Comparison of ENCODE assay signal across 8 cellular contexts in genomic region chr6:151388997-151389639, GRCh38. TPM values are rescaled to one million over a fixed set of nuclear protein-coding genes. Genes with fewer than 3 reads are reported as not detected.
DNase-seq lines count a peak whose midpoint lies in the region; ATAC-seq, FAIRE-seq and TF ChIP-seq lines count a peak whose summit lies in the region.

No MANE protein-coding gene starts in this region.

- H4K20me1 ChIP-seq in keratinocyte (ENCODE audit: control insufficient read depth, extremely low read depth, insufficient read depth, low read length) = no peaks in the 10 kb centered on the region

- dilution Hi-C loops in keratinocyte (cut with MboI; ENCODE audit: extremely low pct_ligation_motif_present, low sequenced_read_pairs) = no loop called here

- peak; percentile 43 for FAIRE-seq in keratinocyte (lab: Jason Lieb, UNC)

- H3K9ac ChIP-seq in keratinocyte (ENCODE audit: control insufficient read depth, extremely low read depth, insufficient read depth, low read length) (peak overlapping the region; percentile 95), subcutaneous abdominal adipose tissue (ENCODE audit: low read length in 5 of 5) (peak overlapping the region; percentile 21 to 89 (median 86))

- H3K36me3 Mint-ChIP-seq in activated T-helper 2 cell treated with anti-CD3 and anti-CD28 coated beads, Interferon-gamma antibody, Interleukin-2, Interleukin-4, amounts not matched to agents 10 μg/mL and 5 μg/mL and 100 μg/mL, durations not matched to agents 14 hours and 24 hours and 36 hours (ENCODE audit: low read depth) = peaks cover 32% of the 10 kb centered on the region

- peak overlapping the region; percentile 43 for H2AFZ ChIP-seq in keratinocyte (ENCODE audit: control insufficient read depth, low read length)

- peak overlapping the region; percentile 95 for H3K4me3 Mint-ChIP-seq in activated T-helper 2 cell treated with anti-CD3 and anti-CD28 coated beads, Interferon-gamma antibody, Interleukin-2, Interleukin-4, amounts not matched to agents 10 μg/mL and 5 μg/mL and 100 μg/mL, durations not matched to agents 14 hours and 24 hours and 36 hours (ENCODE audit: low read depth)

- no peaks in the 10 kb centered on the region for H3K27me3 ChIP-seq in heart right ventricle
- no peaks in the 10 kb centered on the region for H3K27me3 ChIP-seq in keratinocyte (ENCODE audit: control insufficient read depth, extremely low read depth, insufficient read depth, low read length)
- H3K27me3 ChIP-seq in subcutaneous abdominal adipose tissue (ENCODE audit: control insufficient read depth in 5 of 5, insufficient read depth in 4 of 5, low read length in 5 of 5) = no peaks in the 10 kb centered on the region

- H3K36me3 ChIP-seq in heart right ventricle (peaks cover 0 to 17% (median 0%) of the 10 kb centered on the region in 9 donors), keratinocyte (ENCODE audit: control insufficient read depth in 2 of 2, extremely low read depth in 1 of 2, insufficient read depth in 2 of 2, low read length in 2 of 2) (peaks cover 0 to 2% of the 10 kb centered on the region in 2 experiments), subcutaneous abdominal adipose tissue (ENCODE audit: control insufficient read depth in 5 of 5, insufficient read depth in 5 of 5, low read length in 5 of 5) (no peaks in the 10 kb centered on the region)

- peaks cover 54% of the 10 kb centered on the region for H3K4me1 Mint-ChIP-seq in activated T-helper 2 cell treated with anti-CD3 and anti-CD28 coated beads, Interferon-gamma antibody, Interleukin-2, Interleukin-4, amounts not matched to agents 10 μg/mL and 5 μg/mL and 100 μg/mL, durations not matched to agents 14 hours and 24 hours and 36 hours (ENCODE audit: low read depth)

- no peaks in the 10 kb centered on the region for H3K9me3 Mint-ChIP-seq in activated T-helper 2 cell treated with anti-CD3 and anti-CD28 coated beads, Interferon-gamma antibody, Interleukin-2, Interleukin-4, amounts not matched to agents 10 μg/mL and 5 μg/mL and 100 μg/mL, durations not matched to agents 14 hours and 24 hours and 36 hours

- peak in 2 of 8 donors; percentile 1 to 3 for ATAC-seq in heart right ventricle
- ATAC-seq in left ventricle myocardium superior = no peak
- ATAC-seq in HG02981 (IDR thresholded peaks at IDR 0.05; ENCODE audit: unreplicated experiment) = no peak
- ATAC-seq in left colon = no peak

- H3K27ac ChIP-seq in heart right ventricle (peak overlapping the region; percentile 94 to 100 (median 100)), keratinocyte (ENCODE audit: control insufficient read depth, insufficient read depth, low read length) (peak overlapping the region; percentile 93), subcutaneous abdominal adipose tissue (ENCODE audit: low read depth, low read length) (peak overlapping the region; percentile 97)

- intact Hi-C loops in heart right ventricle (cut with DNase I) = no loop called here
- intact Hi-C loops in left ventricle myocardium superior (cut with micrococcal nuclease) = no loop called here
- intact Hi-C loops in activated T-helper 2 cell treated with anti-CD3 and anti-CD28 coated beads, Interferon-gamma antibody, Interleukin-2, Interleukin-4, amounts not matched to agents 10 μg/mL and 5 μg/mL and 100 μg/mL, durations not matched to agents 14 hours and 24 hours and 36 hours (cut with micrococcal nuclease) = loop anchor here (1.0 to 10.0 kb wide), 2 partner anchors 9 to 1824 kb away; partner anchors contain the start of gene GINM1
- intact Hi-C loops in left colon (cut with DNase I, micrococcal nuclease) = no loop called here

- H3K79me2 ChIP-seq in keratinocyte (ENCODE audit: control insufficient read depth, insufficient read depth, low read length) = peaks cover 61% of the 10 kb centered on the region

- DNase-seq in heart right ventricle (no peak), left ventricle myocardium superior (no peak), keratinocyte (ENCODE audit: low read depth, low spot score) (no peak), NOMO-1 (lab: John Stamatoyannopoulos, UW; ENCODE audit: unreplicated experiment in 2 of 2) (no peak), left colon (no peak)
- DNase-seq in activated T-helper 2 cell treated with anti-CD3 and anti-CD28 coated beads, Interferon-gamma antibody, Interleukin-2, Interleukin-4, amounts not matched to agents 10 μg/mL and 5 μg/mL and 100 μg/mL, durations not matched to agents 14 hours and 24 hours and 36 hours (ENCODE audit: low spot score) = no peak

- H3K9me3 ChIP-seq in heart right ventricle = no peaks in the 10 kb centered on the region
- H3K9me3 ChIP-seq in keratinocyte (ENCODE audit: control insufficient read depth, low read depth, low read length) = no peaks in the 10 kb centered on the region
- no peaks in the 10 kb centered on the region for H3K9me3 ChIP-seq in subcutaneous abdominal adipose tissue (ENCODE audit: control insufficient read depth in 5 of 5, low read length in 5 of 5)

- H3K4me3 ChIP-seq in heart right ventricle = peak overlapping the region; percentile 83 to 100 (median 96)
- peak overlapping the region; percentile 88 to 90 (median 89) for H3K4me3 ChIP-seq in keratinocyte (ENCODE audit: control insufficient read depth in 2 of 3, extremely low read depth in 1 of 3, insufficient read depth in 2 of 3, low read depth in 1 of 3, low read length in 3 of 3)
- peak overlapping the region; percentile 71 to 93 (median 82) for H3K4me3 ChIP-seq in subcutaneous abdominal adipose tissue (ENCODE audit: low read depth in 1 of 5, low read length in 5 of 5)

- peaks cover 2% of the 10 kb centered on the region for H3K9me1 ChIP-seq in keratinocyte (ENCODE audit: control insufficient read depth, extremely low read depth, insufficient read depth, low read length)

- H3K4me1 ChIP-seq in heart right ventricle (peaks cover 12 to 62% (median 49%) of the 10 kb centered on the region in 9 donors), keratinocyte (ENCODE audit: control insufficient read depth, extremely low read depth, insufficient read depth, low read length) (peaks cover 29% of the 10 kb centered on the region), subcutaneous abdominal adipose tissue (ENCODE audit: control insufficient read depth in 5 of 5, insufficient read depth in 5 of 5, low read length in 5 of 5) (peaks cover 2 to 44% (median 36%) of the 10 kb centered on the region in 5 donors)

- TF ChIP-seq CTCF in heart right ventricle (IDR thresholded peaks at IDR 0.05) (no peak), keratinocyte (optimal IDR thresholded peaks at IDR 0.05 in 1 of 3, IDR thresholded peaks at IDR 0.05 in 1 of 3, conservative IDR thresholded peaks at IDR 0.05 in 1 of 3; ENCODE audit: extremely low read depth in 1 of 3, insufficient read depth in 2 of 3, low read length in 3 of 3) (no peak)

- peak overlapping the region; percentile 96 for H3K27ac Mint-ChIP-seq in activated T-helper 2 cell treated with anti-CD3 and anti-CD28 coated beads, Interferon-gamma antibody, Interleukin-2, Interleukin-4, amounts not matched to agents 10 μg/mL and 5 μg/mL and 100 μg/mL, durations not matched to agents 14 hours and 24 hours and 36 hours

- WGBS in heart right ventricle, 2 donors = 26 to 34% methylated on average over 12 of the region's 12 CpGs

- peak overlapping the region; percentile 88 for H3K4me2 ChIP-seq in keratinocyte (ENCODE audit: control insufficient read depth, extremely low read depth, insufficient read depth, low read depth, low read length)

- H3K27me3 Mint-ChIP-seq in activated T-helper 2 cell treated with anti-CD3 and anti-CD28 coated beads, Interferon-gamma antibody, Interleukin-2, Interleukin-4, amounts not matched to agents 10 μg/mL and 5 μg/mL and 100 μg/mL, durations not matched to agents 14 hours and 24 hours and 36 hours (ENCODE audit: low read depth) = no peaks in the 10 kb centered on the region

RNA-seq across cellular contexts. Expression of gene ZBTB2, which starts 2.2 kb away (rescaled TPM):
- 1 to 10 TPM; 3.4 to 8.3 (median 5.2) TPM for total RNA-seq in heart right ventricle
- polyA plus RNA-seq in heart right ventricle = 1 to 10 TPM; 4.1 to 4.4 TPM
- 5.2 TPM for total RNA-seq in left ventricle myocardium superior
- 19.1 and 19.7 TPM in 2 replicates for total RNA-seq in activated T-helper 2 cell treated with anti-CD3 and anti-CD28 coated beads, Interferon-gamma antibody, Interleukin-2, Interleukin-4, amounts not matched to agents 10 μg/mL and 5 μg/mL and 100 μg/mL, durations not matched to agents 14 hours and 24 hours and 36 hours
- 9.4 to 11.9 TPM (median 10.9 TPM) in 3 replicates for polyA plus RNA-seq in keratinocyte
- polyA plus RNA-seq in keratinocyte (2011; ENCODE audit: low read depth) = 5.2 TPM
- polyA plus RNA-seq in keratinocyte (2011; cell fraction: cytosol; rRNA removed) = 7.6 and 10.9 TPM in 2 replicates
- 8.4 and 9.1 TPM in 2 replicates for polyA plus RNA-seq in keratinocyte (2011; cell fraction: nucleus; rRNA removed)
- polyA plus RNA-seq in keratinocyte (2012; ENCODE audit: low replicate concordance) = 7.8 and 7.9 TPM in 2 replicates
- 14.4 to 16.2 TPM (median 16.2 TPM) in 3 replicates for polyA minus RNA-seq in keratinocyte
- polyA minus RNA-seq in keratinocyte (2011; cell fraction: cytosol; rRNA and poly(A)+ RNA removed) = 7.1 TPM
- 5.1 and 7.9 TPM in 2 replicates for polyA minus RNA-seq in keratinocyte (2011; cell fraction: nucleus; rRNA and poly(A)+ RNA removed)
- total RNA-seq in left colon = 10 to 100 TPM in 1 of 2 donors, 1 to 10 TPM in 1; 9.9 to 10.8 TPM
